Comparison of ENCODE assay signal across 20 cellular contexts in genomic region chr19:16473875-16474397, GRCh38. TPM values are rescaled to one million over a fixed set of nuclear protein-coding genes. Genes with fewer than 3 reads are reported as not detected.
DNase-seq lines count a peak whose midpoint lies in the region; ATAC-seq and TF ChIP-seq lines count a peak whose summit lies in the region.
"Had no signal": no experiment of that assay in that cellular context is flagged by ENCODE, and none has a peak within 500 bp of the region (broad histone marks: within the 10 kb centered on the region; RNA-seq: fewer than 3 reads in every experiment).

No MANE protein-coding gene starts in this region.

- peak overlapping the region; percentile 5; the same call in 1 of the 2 replicates for H3K27ac ChIP-seq in C4-2B
- no peak overlapping the region for H3K27ac ChIP-seq in MM.1S (ENCODE audit: low read length)
- H3K27ac ChIP-seq: adrenal gland, PC-9 had no signal

- H3K4me2 ChIP-seq in MM.1S (ENCODE audit: low read depth, low read length) = no peak overlapping the region
- H3K4me2 ChIP-seq: PC-9 had no signal

- H3K27me3 ChIP-seq in MM.1S (replicated peaks; ENCODE audit: insufficient read depth, low read length) = no peaks in the 10 kb centered on the region
- H3K27me3 ChIP-seq: adrenal gland had no signal

- no peaks in the 10 kb centered on the region for H3K9me3 ChIP-seq in MM.1S (replicated peaks; ENCODE audit: insufficient read depth, low read length)

- TF ChIP-seq CTCF in AG10803 (conservative IDR thresholded peaks at IDR 0.05; ENCODE audit: low read length) (no peak), C4-2B (conservative IDR thresholded peaks at IDR 0.05) (no peak), MM.1S (IDR thresholded peaks at IDR 0.05; ENCODE audit: low read length) (no peak)

- H3K4me3 ChIP-seq in AG10803 (ENCODE audit: low read length) = no peak overlapping the region
- no peak overlapping the region for H3K4me3 ChIP-seq in MM.1S (ENCODE audit: low read length)
- H3K4me3 ChIP-seq: adrenal gland, PC-9 had no signal

- H3K4me1 ChIP-seq in MM.1S (ENCODE audit: low read length) = peaks cover 6% of the 10 kb centered on the region; the same call in 1 of the 2 replicates

- H3K9ac ChIP-seq in MM.1S (ENCODE audit: low read length) = no peak overlapping the region

- H2AFZ ChIP-seq in MM.1S (ENCODE audit: low read length) = no peak overlapping the region
- H2AFZ ChIP-seq: PC-9 had no signal

- H3K79me2 ChIP-seq in MM.1S (ENCODE audit: low read length) = peaks cover 26% of the 10 kb centered on the region

- H3K36me3 ChIP-seq in MM.1S (replicated peaks; ENCODE audit: insufficient read depth, low read length) = no peaks in the 10 kb centered on the region
- H3K36me3 ChIP-seq: adrenal gland had no signal

- H3K9me2 ChIP-seq in MM.1S (replicated peaks; ENCODE audit: insufficient read depth, low read length) = no peaks in the 10 kb centered on the region

- no peaks in the 10 kb centered on the region for H3F3A ChIP-seq in MM.1S (ENCODE audit: insufficient read depth, low read length)

- ATAC-seq in HG02981 (IDR thresholded peaks at IDR 0.05; ENCODE audit: unreplicated experiment) = no peak
- ATAC-seq: activated CD4-positive, CD25-positive, alpha-beta regulatory T cell treated with anti-CD3 and anti-CD28 coated beads, Interleukin-2, amount 50 U/mL, for 24 hours; activated CD8-positive, alpha-beta T cell treated with anti-CD3 and anti-CD28 coated beads, Interleukin-2, amount 10 ng/mL, durations not matched to agents 7 days and 5 days; CD8-positive, alpha-beta T cell had no signal

- peak; percentile 34 for DNase-seq in AG10803 (ENCODE audit: low read depth)
- DNase-seq in MV-4-11 (lab: John Stamatoyannopoulos, UW) = peak; percentile 76
- DNase-seq in dermis blood vessel endothelial cell = peak; percentile 21
- DNase-seq in MM.1S = no peak
- no peak for DNase-seq in NCI-H1105 treated with DMSO at 0.1 percent for 48 hours (lab: John Stamatoyannopoulos, UW)
- DNase-seq: activated CD8-positive, alpha-beta T cell treated with anti-CD3 and anti-CD28 coated beads, Interleukin-2, amount 10 ng/mL, durations not matched to agents 7 days and 5 days; adrenal gland; CD8-positive, alpha-beta T cell; effector CD8-positive, alpha-beta T cell; foreskin melanocyte; NCI-H1694; NCI-H2227 treated with DMSO at 0.1 percent for 48 hours; NCI-H748 treated with DMSO at 0.1 percent for 48 hours; PC-9; SHP77 had no signal

- H4K20me1 ChIP-seq in MM.1S (ENCODE audit: insufficient read depth, low read length) = 0 out of 2 replicates have a peak, but pooled peaks cover 5% of the 10 kb centered on the region

RNA-seq across cellular contexts. Expression of gene EPS15L1, which starts 2.2 kb away (rescaled TPM):
- 8.7 and 11.8 TPM in 2 replicates for total RNA-seq in dermis blood vessel endothelial cell

RNA-seq across cellular contexts. Expression of gene CALR3, which starts 22.0 kb away (rescaled TPM):
- total RNA-seq in dermis blood vessel endothelial cell = not detected in 2 replicates
- total RNA-seq: activated CD8-positive, alpha-beta T cell treated with anti-CD3 and anti-CD28 coated beads, Interleukin-2, amount 10 ng/mL, durations not matched to agents 7 days and 5 days; CD8-positive, alpha-beta T cell; G401; PC-9; posterior vena cava had no signal

RNA-seq across cellular contexts. Expression of gene C19orf44, which starts 22.3 kb away (rescaled TPM):
- total RNA-seq in dermis blood vessel endothelial cell = 3.1 and 5.3 TPM in 2 replicates

Comparison
In these comparisons a context has a peak if more than half of its experiments do, and no peak if none do; other contexts are left out.
1. DNase-seq: peak in AG10803 (single experiment), MV-4-11 (single experiment) and dermis blood vessel endothelial cell (single experiment); none in MM.1S (single experiment) and NCI-H1105 treated with DMSO at 0.1 percent for 48 hours (single experiment).